10 cellular contexts compared by ENCODE assay signal in the genomic region with DNA sequence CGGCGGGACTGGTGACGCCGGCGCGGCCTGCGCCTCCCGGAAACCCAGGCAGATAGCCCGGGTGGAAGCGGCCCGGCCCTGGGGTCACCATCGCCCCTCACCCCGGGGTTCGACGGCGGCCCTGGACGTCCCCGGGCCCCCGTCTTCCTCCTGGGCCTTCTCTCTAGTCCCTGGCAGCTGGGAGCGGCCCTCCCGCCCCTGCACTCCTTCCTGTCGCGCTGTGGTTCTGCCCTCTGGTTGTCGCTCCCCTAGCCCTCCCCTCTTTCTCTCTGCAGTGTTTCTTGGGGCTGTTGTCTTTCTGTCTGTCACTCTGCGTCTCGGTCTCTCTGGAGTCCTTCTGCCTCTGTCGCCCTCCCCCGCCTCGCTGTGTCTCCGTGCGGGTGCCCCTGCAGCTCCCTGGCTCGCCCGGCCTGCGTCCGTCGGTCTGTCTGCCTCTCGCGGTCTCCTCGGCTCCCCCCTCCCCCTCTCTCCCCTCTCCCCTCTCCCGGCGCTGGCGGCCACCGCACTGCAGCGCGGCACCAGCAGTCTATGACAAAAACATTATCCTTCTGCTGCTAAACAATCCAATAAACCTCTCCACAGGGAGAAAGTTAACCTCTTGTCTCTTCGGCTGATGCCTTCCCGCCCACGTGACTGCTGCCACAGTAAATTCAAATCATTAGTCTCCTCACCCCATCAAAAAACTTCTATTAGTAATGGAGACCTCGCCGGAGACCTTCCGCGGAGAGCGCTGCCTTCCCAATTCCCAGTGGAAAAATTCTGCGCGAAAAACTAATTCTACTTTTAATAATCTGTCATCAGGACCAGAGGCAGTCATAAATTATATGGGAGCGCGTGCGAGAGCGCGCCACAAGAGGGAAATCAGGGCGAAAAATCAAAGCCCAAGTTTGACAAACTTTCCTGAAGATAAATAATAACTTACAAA.
DNase-seq lines count a peak whose midpoint lies in the region; ATAC-seq and TF ChIP-seq lines count a peak whose summit lies in the region.
"Had no signal": no experiment of that assay in that cellular context is flagged by ENCODE, and none has a peak within 500 bp of the region (broad histone marks: within the 10 kb centered on the region; RNA-seq: fewer than 3 reads in every experiment).

No MANE protein-coding gene starts in this region.

- H3K4me3 ChIP-seq in iPS-18c (ENCODE audit: insufficient read depth, low read depth, low read length) (peak overlapping the region; percentile 52), suprapubic skin (peak overlapping the region; percentile 30)

- WGBS in suprapubic skin = 2% methylated on average over 61 of the region's 61 CpGs

- TF ChIP-seq EP300 in suprapubic skin (IDR thresholded peaks at IDR 0.05) = no peak

- H3K27ac ChIP-seq in suprapubic skin = no peak overlapping the region
- H3K27ac ChIP-seq: BLaER1 treated with 17β-estradiol and CSF1 and Interleukin-3, amounts not matched to agents 10 nM and 100 nM had no signal

- peaks cover 23% of the 10 kb centered on the region for H3K4me1 Mint-ChIP-seq in activated CD4-positive, alpha-beta memory T cell treated with anti-CD3 and anti-CD28 coated beads, Interleukin-2, amount 10 ng/mL, durations not matched to agents 7 days and 5 days

- TF ChIP-seq POLR2A in suprapubic skin (IDR thresholded peaks at IDR 0.05) = no peak

- no peak for ATAC-seq in GM18511 (IDR thresholded peaks at IDR 0.05; ENCODE audit: unreplicated experiment)

- H3K4me1 ChIP-seq in suprapubic skin = peaks cover 41% of the 10 kb centered on the region

- peaks cover 90% of the 10 kb centered on the region for H3K27me3 ChIP-seq in suprapubic skin

- H3K27ac Mint-ChIP-seq in activated CD4-positive, alpha-beta memory T cell treated with anti-CD3 and anti-CD28 coated beads, Interleukin-2, amount 10 ng/mL, durations not matched to agents 7 days and 5 days = no peak overlapping the region

- peaks cover 5% of the 10 kb centered on the region for H3K36me3 Mint-ChIP-seq in activated CD4-positive, alpha-beta memory T cell treated with anti-CD3 and anti-CD28 coated beads, Interleukin-2, amount 10 ng/mL, durations not matched to agents 7 days and 5 days (ENCODE audit: low read depth)

- peak; percentile 30 for DNase-seq in activated T-cell treated with anti-CD3 and anti-CD28 coated beads, Interleukin-2, amount 50 U/mL, for 1 hour
- DNase-seq in activated T-cell treated with anti-CD3 and anti-CD28 coated beads for 4 hours (no peak), suprapubic skin (ENCODE audit: low spot score in 2 of 2) (no peak), cortex of kidney (lab: John Stamatoyannopoulos, UW) (no peak), DMS53 (lab: John Stamatoyannopoulos, UW) (no peak)
- DNase-seq in activated CD4-positive, alpha-beta memory T cell treated with anti-CD3 and anti-CD28 coated beads, Interleukin-2, amount 10 ng/mL, durations not matched to agents 7 days and 5 days = peak; percentile 25
- DNase-seq: NCI-H1048 had no signal

- H3K4me3 Mint-ChIP-seq in activated CD4-positive, alpha-beta memory T cell treated with anti-CD3 and anti-CD28 coated beads, Interleukin-2, amount 10 ng/mL, durations not matched to agents 7 days and 5 days = peak overlapping the region; percentile 53

- no peaks in the 10 kb centered on the region for H3K36me3 ChIP-seq in suprapubic skin
- H3K36me3 ChIP-seq: BLaER1 treated with 17β-estradiol and CSF1 and Interleukin-3, amounts not matched to agents 10 nM and 100 nM had no signal

- no peaks in the 10 kb centered on the region for H3K9me3 Mint-ChIP-seq in activated CD4-positive, alpha-beta memory T cell treated with anti-CD3 and anti-CD28 coated beads, Interleukin-2, amount 10 ng/mL, durations not matched to agents 7 days and 5 days

- H3K27me3 Mint-ChIP-seq in activated CD4-positive, alpha-beta memory T cell treated with anti-CD3 and anti-CD28 coated beads, Interleukin-2, amount 10 ng/mL, durations not matched to agents 7 days and 5 days = peaks cover 70% of the 10 kb centered on the region

- POLR2A ChIA-PET in activated CD4-positive, alpha-beta memory T cell treated with anti-CD3 and anti-CD28 coated beads, Interleukin-2, amount 10 ng/mL, durations not matched to agents 7 days and 5 days (lab: Charles Lee) = no interaction called here

- H3K9me3 ChIP-seq in iPS-18c (ENCODE audit: control insufficient read depth, insufficient read depth, low read length) = peaks cover 7% of the 10 kb centered on the region
- H3K9me3 ChIP-seq in suprapubic skin = no peaks in the 10 kb centered on the region

- no peak for TF ChIP-seq CTCF in suprapubic skin (IDR thresholded peaks at IDR 0.05)

- CTCF ChIA-PET in activated CD4-positive, alpha-beta memory T cell treated with anti-CD3 and anti-CD28 coated beads, Interleukin-2, amount 10 ng/mL, durations not matched to agents 7 days and 5 days (lab: Charles Lee) = no interaction called here

Comparison
In these comparisons a context has a peak if more than half of its experiments do, and no peak if none do; other contexts are left out.
1. DNase-seq: peak in activated T-cell treated with anti-CD3 and anti-CD28 coated beads, Interleukin-2, amount 50 U/mL, for 1 hour (single experiment) and activated CD4-positive, alpha-beta memory T cell treated with anti-CD3 and anti-CD28 coated beads, Interleukin-2, amount 10 ng/mL, durations not matched to agents 7 days and 5 days (single experiment); none in activated T-cell treated with anti-CD3 and anti-CD28 coated beads for 4 hours (single experiment), suprapubic skin (0 of 2), cortex of kidney (single experiment) and DMS53 (single experiment).